In the genomic region with DNA sequence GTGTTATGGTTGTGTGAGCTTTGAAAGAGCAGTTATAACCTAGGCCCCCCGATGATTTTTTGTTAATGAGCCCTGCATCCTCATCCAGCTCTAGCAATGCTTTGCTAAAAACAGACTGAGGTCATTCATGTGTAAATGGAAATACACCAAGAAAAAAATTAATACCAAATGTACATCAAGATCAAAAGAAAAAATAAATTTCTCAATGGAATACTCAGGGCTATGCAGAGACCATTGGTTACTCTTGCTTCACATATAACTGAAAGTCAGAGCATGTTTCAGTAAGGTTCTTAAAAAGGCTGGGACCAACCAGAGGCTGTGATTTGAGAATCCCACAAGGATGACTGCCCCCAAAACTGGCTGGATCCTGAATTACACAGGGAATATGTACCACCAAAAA, we compare ENCODE assay signal across 21 cellular contexts. TPM values are rescaled to one million over a fixed set of nuclear protein-coding genes. Genes with fewer than 3 reads are reported as not detected.
DNase-seq lines count a peak whose midpoint lies in the region; ATAC-seq lines count a peak whose summit lies in the region.
"Had no signal": no experiment of that assay in that cellular context is flagged by ENCODE, and none has a peak within 500 bp of the region (broad histone marks: within the 10 kb centered on the region; RNA-seq: fewer than 3 reads in every experiment).

No MANE protein-coding gene starts in this region.

- no peaks in the 10 kb centered on the region for H3K27me3 Mint-ChIP-seq in T-helper 17 cell
- H3K27me3 Mint-ChIP-seq: B cell had no signal

- H2BK12ac ChIP-seq in mesenchymal stem cell (ENCODE audit: low read length in 2 of 2), result no peak overlapping the region

- H2BK5ac ChIP-seq in mesenchymal stem cell (ENCODE audit: low read depth, low read length, poor library complexity, severe bottlenecking), result no peak overlapping the region

- ATAC-seq in T-helper 17 cell (no peak), GM21786 (IDR thresholded peaks at IDR 0.05; ENCODE audit: unreplicated experiment) (no peak)
- ATAC-seq: CD8-positive, alpha-beta T cell; HCT116 had no signal

- H3K4me3 Mint-ChIP-seq in T-helper 17 cell, result no peak overlapping the region
- H3K4me3 Mint-ChIP-seq: B cell; CD8-positive, alpha-beta T cell; HFFc6 had no signal

- H3K4ac ChIP-seq in mesenchymal stem cell (ENCODE audit: low read depth in 1 of 2, low read length in 2 of 2), result no peak overlapping the region

- H3K4me1 Mint-ChIP-seq in T-helper 17 cell, result peaks cover 13% of the 10 kb centered on the region

- H3K23ac ChIP-seq in mesenchymal stem cell (ENCODE audit: low read length in 2 of 2), result no peak overlapping the region

- no peak overlapping the region for H3K14ac ChIP-seq in mesenchymal stem cell (ENCODE audit: low read length in 2 of 2)

- 100% methylated on average over 1 of the region's 1 CpG for WGBS in mesenchymal stem cell

- H3K9ac ChIP-seq in mesenchymal stem cell (ENCODE audit: low read length), result peak overlapping the region; percentile 21
- H3K9ac ChIP-seq: BLaER1 treated with 17β-estradiol and CSF1 and Interleukin-3, amounts not matched to agents 10 nM and 100 nM had no signal

- no peaks in the 10 kb centered on the region for H3K9me3 ChIP-seq in T-helper 17 cell (ENCODE audit: control insufficient read depth, low read length, poor library complexity, severe bottlenecking)
- H3K9me3 ChIP-seq in mesenchymal stem cell (ENCODE audit: control insufficient read depth, low read length), result no peaks in the 10 kb centered on the region

- no peak overlapping the region for H2BK15ac ChIP-seq in mesenchymal stem cell (ENCODE audit: low read depth, poor library complexity, severe bottlenecking)

- H4K91ac ChIP-seq in mesenchymal stem cell (ENCODE audit: low read length), result no peak overlapping the region

- H2AK5ac ChIP-seq in mesenchymal stem cell (ENCODE audit: low read length, severe bottlenecking), result no peak overlapping the region

- peak overlapping the region; percentile 43 for H3K27ac Mint-ChIP-seq in T-helper 17 cell
- H3K27ac Mint-ChIP-seq: B cell; CD8-positive, alpha-beta T cell; HFFc6 had no signal

- no peaks in the 10 kb centered on the region for H3K4me1 ChIP-seq in mesenchymal stem cell (ENCODE audit: control insufficient read depth, insufficient read depth, low read depth, low read length)

- DNase-seq in AG20443 (ENCODE audit: low spot score), result peak; percentile 55
- DNase-seq in T-helper 17 cell, result no peak
- peak; percentile 62 for DNase-seq in fibroblast of gingiva (ENCODE audit: low read depth)
- DNase-seq in mesenchymal stem cell, result no peak
- DNase-seq in COR-L47 (lab: John Stamatoyannopoulos, UW), result no peak
- no peak for DNase-seq in cardiac septum (ENCODE audit: low spot score)
- no peak for DNase-seq in cortex of kidney (lab: John Stamatoyannopoulos, UW)
- DNase-seq: CD8-positive, alpha-beta T cell; DMS 273 treated with DMSO at 0.1 percent for 48 hours; DMS53; DND-41; EL; GOT3; H7; HFFc6; KG1 had no signal

- no peak overlapping the region for H4K8ac ChIP-seq in mesenchymal stem cell (ENCODE audit: low read length)

- no peak overlapping the region for H2BK120ac ChIP-seq in mesenchymal stem cell (ENCODE audit: low read depth, low read length)

- peaks cover 32% of the 10 kb centered on the region for H3K79me1 ChIP-seq in mesenchymal stem cell (replicated peaks; ENCODE audit: low read length, poor library complexity, severe bottlenecking)

- peaks cover 0 to 8% of the 10 kb centered on the region in 2 experiments for H3K36me3 ChIP-seq in mesenchymal stem cell (ENCODE audit: control insufficient read depth in 1 of 2, insufficient read depth in 2 of 2, low read depth in 1 of 2, low read length in 2 of 2)

- intact Hi-C loops in cardiac septum (cut with DNase I), result no loop called here

- no peak overlapping the region for H2AFZ ChIP-seq in mesenchymal stem cell (ENCODE audit: low read depth, low read length)

- H3K18ac ChIP-seq in mesenchymal stem cell (ENCODE audit: low read depth in 1 of 2, low read length in 2 of 2), result no peak overlapping the region

- no peak overlapping the region for H3K27ac ChIP-seq in mesenchymal stem cell (ENCODE audit: low read length, poor library complexity, severe bottlenecking)
- H3K27ac ChIP-seq: BLaER1 treated with 17β-estradiol and CSF1 and Interleukin-3, amounts not matched to agents 10 nM and 100 nM had no signal

- no peak overlapping the region for H3K4me2 ChIP-seq in mesenchymal stem cell (ENCODE audit: low read length, poor library complexity, severe bottlenecking)
- H3K4me2 ChIP-seq: BLaER1 treated with 17β-estradiol and CSF1 and Interleukin-3, amounts not matched to agents 10 nM and 100 nM had no signal

- no peak overlapping the region for H3K4me3 ChIP-seq in mesenchymal stem cell (ENCODE audit: insufficient read depth in 1 of 2, low read depth in 1 of 2, low read length in 2 of 2)
- H3K4me3 ChIP-seq: BLaER1 treated with 17β-estradiol and CSF1 and Interleukin-3, amounts not matched to agents 10 nM and 100 nM had no signal

- peaks cover 2% of the 10 kb centered on the region for H3K36me3 Mint-ChIP-seq in T-helper 17 cell (ENCODE audit: low read depth)
- H3K36me3 Mint-ChIP-seq: CD8-positive, alpha-beta T cell had no signal

- no peaks in the 10 kb centered on the region for H3K27me3 ChIP-seq in mesenchymal stem cell (ENCODE audit: control insufficient read depth in 1 of 2, insufficient read depth in 1 of 2, low read length in 2 of 2)
- H3K27me3 ChIP-seq: BLaER1 treated with 17β-estradiol and CSF1 and Interleukin-3, amounts not matched to agents 10 nM and 100 nM had no signal

RNA-seq across cellular contexts. Expression of gene ARHGAP31, which starts 48.0 kb away (rescaled TPM):
- total RNA-seq in T-helper 17 cell, result 10 to 100 TPM; 11.4 to 11.8 TPM
- 6.4 TPM for polyA plus RNA-seq in mesenchymal stem cell (2013, experiment 1 of 2)
- polyA plus RNA-seq in mesenchymal stem cell (2013, experiment 2 of 2), result 6.3 TPM
- total RNA-seq in cardiac septum, result 35.7 TPM
- total RNA-seq: G401 had no signal

Comparison
In these comparisons a context has a peak if more than half of its experiments do, and no peak if none do; other contexts are left out.
1. DNase-seq: peak in AG20443 (single experiment) and fibroblast of gingiva (single experiment); none in T-helper 17 cell (0 of 3), mesenchymal stem cell (single experiment), COR-L47 (single experiment), cardiac septum (single experiment) and cortex of kidney (single experiment).